15 cellular contexts compared by ENCODE assay signal in genomic region chr10:108598831-108599230, GRCh38.
DNase-seq lines count a peak whose midpoint lies in the region; FAIRE-seq and TF ChIP-seq lines count a peak whose summit lies in the region.
"Had no signal": no experiment of that assay in that cellular context is flagged by ENCODE, and none has a peak within 500 bp of the region (broad histone marks: within the 10 kb centered on the region; RNA-seq: fewer than 3 reads in every experiment).

No MANE protein-coding gene starts in this region.

- FAIRE-seq in H1 (lab: Jason Lieb, UNC) = no peak

- no peak overlapping the region for H3K4me3 Mint-ChIP-seq in progenitor cell of endocrine pancreas (ENCODE audit: low read depth)
- H3K4me3 Mint-ChIP-seq: activated naive CD4-positive, alpha-beta T cell treated with anti-CD3 and anti-CD28 coated beads, Interleukin-2, amount 50 U/mL, for 24 hours had no signal

- no peak overlapping the region for H3K23ac ChIP-seq in H1 (ENCODE audit: insufficient read length)

- H3K4me2 ChIP-seq in H1 (ENCODE audit: insufficient read depth in 1 of 2, low read depth in 2 of 2, low read length in 2 of 2) = peak overlapping the region; percentile 34 to 62; a peak in 3 of 4 replicates

- H3K9me3 ChIP-seq in HUES6 (ENCODE audit: control insufficient read depth, insufficient read depth, low read depth, low read length) (no peaks in the 10 kb centered on the region), H1 (ENCODE audit: insufficient read depth in 2 of 2, low read depth in 1 of 2, low read length in 1 of 2) (no peaks in the 10 kb centered on the region), tibial nerve (no peaks in the 10 kb centered on the region)
- H3K9me3 ChIP-seq: BE2C, esophagus squamous epithelium, heart left ventricle had no signal

- TF ChIP-seq RAD21 in H1 (IDR thresholded peaks at IDR 0.05 in 1 of 2, conservative IDR thresholded peaks at IDR 0.05 in 1 of 2; ENCODE audit: low read depth in 2 of 2, low read length in 2 of 2) = no peak

- no peaks in the 10 kb centered on the region for H3K36me3 ChIP-seq in GM06990 (ENCODE audit: control insufficient read depth, insufficient read depth, low read length)
- H3K36me3 ChIP-seq in HUES6 (ENCODE audit: control insufficient read depth, insufficient read depth, low read length) = no peaks in the 10 kb centered on the region
- no peaks in the 10 kb centered on the region for H3K36me3 ChIP-seq in H1 (ENCODE audit: control insufficient read depth in 2 of 4, insufficient read depth in 4 of 4, low read length in 3 of 4)
- no peaks in the 10 kb centered on the region for H3K36me3 ChIP-seq in tibial nerve
- H3K36me3 ChIP-seq: BE2C, esophagus squamous epithelium, heart left ventricle had no signal

- DNase-seq in GM06990 (ENCODE audit: extremely low read depth, insufficient read length) (no peak), H1 (ENCODE audit: low read depth in 1 of 2, low spot score in 2 of 2) (no peak), progenitor cell of endocrine pancreas (ENCODE audit: low spot score, unreplicated experiment) (no peak), NCI-H2196 (lab: John Stamatoyannopoulos, UW; ENCODE audit: unreplicated experiment) (no peak), medulla oblongata (ENCODE audit: extremely low spot score) (no peak), tibial nerve (ENCODE audit: low spot score in 2 of 2) (no peak)
- DNase-seq: activated CD4-positive, alpha-beta T cell treated with anti-CD3 and anti-CD28 coated beads, Interleukin-2, amount 50 U/mL, for 48 hours; activated T-cell treated with anti-CD3 and anti-CD28 coated beads, Interleukin-2, amount 50 U/mL, for 1 hour; BE2C; DMS 273 treated with DMSO at 0.1 percent for 48 hours; esophagus squamous epithelium; heart left ventricle; NCI-H187 treated with DMSO at 0.1 percent for 48 hours had no signal

- H3K4me1 ChIP-seq in HUES6 (ENCODE audit: control insufficient read depth, insufficient read depth, low read length) (peaks cover 33% of the 10 kb centered on the region), H1 (replicated peaks in 1 of 4; ENCODE audit: control insufficient read depth in 3 of 4, insufficient read depth in 4 of 4, low read length in 3 of 4) (peaks cover 0 to 6% (median 4%) of the 10 kb centered on the region in 4 experiments; a peak in 3 of 7 replicates), tibial nerve (no peaks in the 10 kb centered on the region)
- H3K4me1 ChIP-seq: BE2C, esophagus squamous epithelium, heart left ventricle had no signal

- H3K36me3 Mint-ChIP-seq in progenitor cell of endocrine pancreas (ENCODE audit: insufficient read depth) = no peaks in the 10 kb centered on the region
- H3K36me3 Mint-ChIP-seq: activated naive CD4-positive, alpha-beta T cell treated with anti-CD3 and anti-CD28 coated beads, Interleukin-2, amount 50 U/mL, for 24 hours had no signal

- H2BK5ac ChIP-seq in H1 (ENCODE audit: low read depth, low read length) = no peak overlapping the region

- peak overlapping the region; percentile 59 for H3K4me3 ChIP-seq in GM06990 (replicated peaks; ENCODE audit: low read depth, low read length)
- H3K4me3 ChIP-seq in HUES6 (ENCODE audit: low read depth, low read length) = peak overlapping the region; percentile 8
- H3K4me3 ChIP-seq in H1 (ENCODE audit: extremely low read depth in 1 of 4, insufficient read depth in 2 of 4, low read depth in 3 of 4, low read length in 4 of 4) = peak overlapping the region in 1 of 4 experiments; percentile 23; a peak in 2 of 8 replicates
- no peak overlapping the region for H3K4me3 ChIP-seq in tibial nerve
- H3K4me3 ChIP-seq: esophagus squamous epithelium, heart left ventricle had no signal

- CTCF ChIA-PET in H1 (lab: Charles Lee; ENCODE audit: partially characterized antibody) = interaction anchor here (0.9 to 1.3 kb wide), 2 partner anchors 11 to 48 kb away, joined by 3 read pairs; no protein-coding TSS in a partner anchor

- no peaks in the 10 kb centered on the region for H3K79me2 ChIP-seq in H1 (ENCODE audit: control insufficient read depth in 1 of 2, insufficient read depth in 2 of 2, low read length in 2 of 2)

- H2AFZ ChIP-seq in H1 (ENCODE audit: low read length) = no peak overlapping the region

- POLR2A ChIA-PET in H1 (lab: Charles Lee; ENCODE audit: partially characterized antibody) = no interaction called here

- TF ChIP-seq EP300 in H1 (IDR thresholded peaks at IDR 0.05; ENCODE audit: borderline replicate concordance in 1 of 2, low read depth in 2 of 2, low read length in 2 of 2) (no peak), tibial nerve (IDR thresholded peaks at IDR 0.05) (no peak)

- no peak overlapping the region for H4K5ac ChIP-seq in H1 (ENCODE audit: insufficient read length, low read depth, low read length)

- H3K23me2 ChIP-seq in H1 (ENCODE audit: low read depth, low read length) = no peaks in the 10 kb centered on the region

- no peak overlapping the region for H3K4ac ChIP-seq in H1 (replicated peaks; ENCODE audit: insufficient read length, low read depth, low read length)

- H2BK12ac ChIP-seq in H1 (ENCODE audit: low read depth, low read length) = no peak overlapping the region

- no peak overlapping the region for H3K9ac ChIP-seq in HUES6 (ENCODE audit: low read length)
- H3K9ac ChIP-seq in H1 (replicated peaks in 1 of 4; ENCODE audit: extremely low read depth in 1 of 4, low read depth in 3 of 4, low read length in 3 of 4) = no peak overlapping the region

- no peak for TF ChIP-seq CTCF in GM06990 (IDR thresholded peaks at IDR 0.05; ENCODE audit: insufficient read depth, low read length, poor library complexity, severe bottlenecking)
- no peak for TF ChIP-seq CTCF in H1 (IDR thresholded peaks at IDR 0.05; ENCODE audit: control extremely low read depth in 1 of 3, insufficient read depth in 1 of 3, low read depth in 1 of 3, low read length in 3 of 3)
- TF ChIP-seq CTCF in progenitor cell of endocrine pancreas (IDR thresholded peaks at IDR 0.05; ENCODE audit: unreplicated experiment) = no peak
- TF ChIP-seq CTCF in tibial nerve (IDR thresholded peaks at IDR 0.05) = no peak

- H3K4me1 Mint-ChIP-seq in progenitor cell of endocrine pancreas (ENCODE audit: low read depth) = peaks cover 29% of the 10 kb centered on the region
- H3K4me1 Mint-ChIP-seq: activated naive CD4-positive, alpha-beta T cell treated with anti-CD3 and anti-CD28 coated beads, Interleukin-2, amount 50 U/mL, for 24 hours had no signal

- no peaks in the 10 kb centered on the region for H3K27me3 Mint-ChIP-seq in progenitor cell of endocrine pancreas
- H3K27me3 Mint-ChIP-seq: activated naive CD4-positive, alpha-beta T cell treated with anti-CD3 and anti-CD28 coated beads, Interleukin-2, amount 50 U/mL, for 24 hours had no signal

- H2AK5ac ChIP-seq in H1 (ENCODE audit: low read depth, low read length) = no peak overlapping the region

- H3K9me3 Mint-ChIP-seq in progenitor cell of endocrine pancreas (ENCODE audit: low read depth) = no peaks in the 10 kb centered on the region

- no peak overlapping the region for H2BK15ac ChIP-seq in H1 (ENCODE audit: low read length)

- no peak overlapping the region for H2BK20ac ChIP-seq in H1 (ENCODE audit: low read length)

- no peak overlapping the region for H4K8ac ChIP-seq in H1 (ENCODE audit: extremely low read depth, insufficient read depth, low read length)

- TF ChIP-seq POLR2A in H1 (IDR thresholded peaks at IDR 0.05; ENCODE audit: control extremely low read depth in 1 of 2, low read depth in 2 of 2, low read length in 2 of 2) = no peak
- TF ChIP-seq POLR2A in tibial nerve (IDR thresholded peaks at IDR 0.05) = no peak

- H3K27ac ChIP-seq in HUES6 (ENCODE audit: low read depth, low read length) = no peak overlapping the region
- H3K27ac ChIP-seq in H1 (ENCODE audit: low read depth, low read length) = no peak overlapping the region
- no peak overlapping the region for H3K27ac ChIP-seq in tibial nerve
- H3K27ac ChIP-seq: esophagus squamous epithelium, heart left ventricle had no signal

- no peak overlapping the region for H4K91ac ChIP-seq in H1 (replicated peaks; ENCODE audit: insufficient read length, low read length)

- no peak overlapping the region for H2BK120ac ChIP-seq in H1 (replicated peaks; ENCODE audit: low read depth, low read length)

- no peaks in the 10 kb centered on the region for H3K79me1 ChIP-seq in H1 (ENCODE audit: low read depth, low read length)

- H3K27me3 ChIP-seq in GM06990 (replicated peaks; ENCODE audit: control insufficient read depth, insufficient read depth, low read length) = no peaks in the 10 kb centered on the region
- peaks cover 85% of the 10 kb centered on the region for H3K27me3 ChIP-seq in HUES6 (ENCODE audit: control insufficient read depth, insufficient read depth, low read length)
- peaks cover 36 to 79% (median 63%) of the 10 kb centered on the region in 4 experiments for H3K27me3 ChIP-seq in H1 (replicated peaks in 1 of 4; ENCODE audit: control insufficient read depth in 3 of 4, extremely low read depth in 1 of 4, insufficient read depth in 3 of 4, low read length in 3 of 4)
- H3K27me3 ChIP-seq in tibial nerve = no peaks in the 10 kb centered on the region
- H3K27me3 ChIP-seq: BE2C, esophagus squamous epithelium, heart left ventricle had no signal

- H3K18ac ChIP-seq in H1 (ENCODE audit: extremely low read depth, low read length) = no peak overlapping the region

- no peak overlapping the region for H3K14ac ChIP-seq in H1 (ENCODE audit: insufficient read length)

- peak overlapping the region; percentile 70 for H3K27ac Mint-ChIP-seq in progenitor cell of endocrine pancreas
- H3K27ac Mint-ChIP-seq: activated naive CD4-positive, alpha-beta T cell treated with anti-CD3 and anti-CD28 coated beads, Interleukin-2, amount 50 U/mL, for 24 hours had no signal

- H4K20me1 ChIP-seq in H1 (replicated peaks in 1 of 2; ENCODE audit: control insufficient read depth in 1 of 2, insufficient read depth in 2 of 2, low read length in 2 of 2) = peaks cover 0 to 4% of the 10 kb centered on the region in 2 experiments

- H3K56ac ChIP-seq in H1 (replicated peaks; ENCODE audit: insufficient read length, low read depth, low read length) = no peak overlapping the region

TF ChIP-seq in H1, 55 proteins besides CTCF, POLR2A, EP300 and RAD21:
- TF ChIP-seq POLR2AphosphoS5 (IDR thresholded peaks at IDR 0.05; ENCODE audit: low read depth, low read length) (no peak), TAF1 (IDR thresholded peaks at IDR 0.05; ENCODE audit: low read depth, low read length) (no peak), SIN3A (conservative IDR thresholded peaks at IDR 0.05 in 1 of 2, IDR thresholded peaks at IDR 0.05 in 1 of 2; ENCODE audit: low read depth in 1 of 2, low read length in 2 of 2) (no peak), TAF7 (optimal IDR thresholded peaks at IDR 0.05; ENCODE audit: borderline replicate concordance, low read depth, low read length) (no peak), FOSL1 (IDR thresholded peaks at IDR 0.05; ENCODE audit: insufficient read depth, low read depth, low read length) (no peak), ZNF274 (IDR thresholded peaks at IDR 0.05; ENCODE audit: borderline replicate concordance, extremely low read depth, low read length) (no peak), RXRA (IDR thresholded peaks at IDR 0.05; ENCODE audit: insufficient read depth, low read depth, low read length) (no peak)

Comparison
In these comparisons a context has a peak if more than half of its experiments do, and no peak if none do; other contexts are left out.
1. H3K4me3 ChIP-seq: peak in GM06990 (single experiment) and HUES6 (single experiment); none in tibial nerve (0 of 4).